In the genomic region with DNA sequence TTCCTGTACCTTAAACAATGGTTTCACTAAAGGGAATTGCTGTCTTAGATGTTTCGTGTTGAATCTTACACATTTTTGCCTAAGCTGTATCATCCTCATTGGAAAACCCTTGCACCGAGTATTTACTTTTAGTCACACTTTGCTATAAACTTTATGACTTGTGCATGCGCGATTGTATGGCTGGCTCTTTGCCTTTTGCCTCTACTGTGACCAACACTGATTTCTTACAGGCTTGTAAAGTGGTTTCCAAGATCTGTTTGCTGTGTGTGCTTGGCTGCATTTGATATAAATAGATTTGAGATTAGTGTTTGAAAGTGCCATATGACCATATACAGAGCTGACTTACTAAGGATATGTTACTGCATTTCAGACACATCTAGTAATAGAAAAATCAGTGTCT, we compare ENCODE assay signal across 11 cellular contexts. TPM values are rescaled to one million over a fixed set of nuclear protein-coding genes. Genes with fewer than 3 reads are reported as not detected.
DNase-seq lines count a peak whose midpoint lies in the region; ATAC-seq and TF ChIP-seq lines count a peak whose summit lies in the region.
"Had no signal": no experiment of that assay in that cellular context is flagged by ENCODE, and none has a peak within 500 bp of the region (broad histone marks: within the 10 kb centered on the region; RNA-seq: fewer than 3 reads in every experiment).

No MANE protein-coding gene starts in this region.

- peak overlapping the region; percentile 33 for H3K27ac Mint-ChIP-seq in stimulated activated naive CD8-positive, alpha-beta T cell treated with anti-CD3 and anti-CD28 coated beads, Interleukin-15, Interleukin-2, amounts not matched to agents 100 ng/mL and 50 ng/mL, for 24 hours
- no peak overlapping the region for H3K27ac Mint-ChIP-seq in stimulated activated naive CD8-positive, alpha-beta T cell treated with anti-CD3 and anti-CD28 coated beads, Interleukin-15, amount 100 ng/mL, for 72 hours

- intact Hi-C loops in left lung (cut with DNase I) (no loop called here), aorta (cut with DNase I) (no loop called here)

- H3K9me3 ChIP-seq in left lung (no peaks in the 10 kb centered on the region), aorta (ENCODE audit: control insufficient read depth, low read length) (no peaks in the 10 kb centered on the region)

- in situ Hi-C loops in astrocyte of the spinal cord (cut with HindIII; ENCODE audit: low sequenced_read_pairs), result no loop called here

- H3K4me3 Mint-ChIP-seq in stimulated activated naive CD8-positive, alpha-beta T cell treated with anti-CD3 and anti-CD28 coated beads, Interleukin-15, Interleukin-2, amounts not matched to agents 100 ng/mL and 50 ng/mL, for 24 hours, result no peak overlapping the region
- no peak overlapping the region for H3K4me3 Mint-ChIP-seq in stimulated activated naive CD8-positive, alpha-beta T cell treated with anti-CD3 and anti-CD28 coated beads, Interleukin-15, amount 100 ng/mL, for 72 hours
- H3K4me3 Mint-ChIP-seq: CD14-positive monocyte had no signal

- no peaks in the 10 kb centered on the region for H3K36me3 ChIP-seq in left lung
- H3K36me3 ChIP-seq in aorta (ENCODE audit: control insufficient read depth in 1 of 2, insufficient read depth in 2 of 2, low read length in 1 of 2), result no peaks in the 10 kb centered on the region

- H3K9me3 Mint-ChIP-seq in stimulated activated naive CD8-positive, alpha-beta T cell treated with anti-CD3 and anti-CD28 coated beads, Interleukin-15, Interleukin-2, amounts not matched to agents 100 ng/mL and 50 ng/mL, for 24 hours, result no peaks in the 10 kb centered on the region
- no peaks in the 10 kb centered on the region for H3K9me3 Mint-ChIP-seq in stimulated activated naive CD8-positive, alpha-beta T cell treated with anti-CD3 and anti-CD28 coated beads, Interleukin-15, amount 100 ng/mL, for 72 hours
- H3K9me3 Mint-ChIP-seq: CD14-positive monocyte had no signal

- H3K4me1 ChIP-seq in left lung (peaks cover 0 to 54% of the 10 kb centered on the region in 2 donors), aorta (ENCODE audit: control insufficient read depth in 1 of 2, insufficient read depth in 2 of 2, low read length in 2 of 2) (peaks cover 9 to 17% of the 10 kb centered on the region in 2 donors)

- peaks cover 8% of the 10 kb centered on the region for H3K36me3 Mint-ChIP-seq in stimulated activated naive CD8-positive, alpha-beta T cell treated with anti-CD3 and anti-CD28 coated beads, Interleukin-15, Interleukin-2, amounts not matched to agents 100 ng/mL and 50 ng/mL, for 24 hours (ENCODE audit: low read depth)

- H3K4me1 Mint-ChIP-seq in stimulated activated naive CD8-positive, alpha-beta T cell treated with anti-CD3 and anti-CD28 coated beads, Interleukin-15, Interleukin-2, amounts not matched to agents 100 ng/mL and 50 ng/mL, for 24 hours (ENCODE audit: low read depth), result peaks cover 72% of the 10 kb centered on the region
- H3K4me1 Mint-ChIP-seq in stimulated activated naive CD8-positive, alpha-beta T cell treated with anti-CD3 and anti-CD28 coated beads, Interleukin-15, amount 100 ng/mL, for 72 hours, result peaks cover 65% of the 10 kb centered on the region

- ATAC-seq in stimulated activated naive CD8-positive, alpha-beta T cell treated with anti-CD3 and anti-CD28 coated beads, Interleukin-15, amount 100 ng/mL, for 72 hours, result no peak
- ATAC-seq in left lung (peak; percentile 41), aorta (ENCODE audit: low FRiP score) (peak; percentile 46), HG03097 (IDR thresholded peaks at IDR 0.05; ENCODE audit: low FRiP score, unreplicated experiment) (no peak)

- H3K4me3 ChIP-seq in astrocyte of the spinal cord (ENCODE audit: low read depth, low read length), result no peak overlapping the region
- no peak overlapping the region for H3K4me3 ChIP-seq in left lung
- no peak overlapping the region for H3K4me3 ChIP-seq in aorta (ENCODE audit: low read length in 2 of 2)

- no peak for TF ChIP-seq CTCF in astrocyte of the spinal cord (IDR thresholded peaks at IDR 0.05; ENCODE audit: low read depth, low read length)
- no peak for TF ChIP-seq CTCF in left lung (IDR thresholded peaks at IDR 0.05)

- H3K27me3 ChIP-seq in left lung (no peaks in the 10 kb centered on the region), aorta (ENCODE audit: control insufficient read depth in 1 of 2, insufficient read depth in 2 of 2, low read length in 1 of 2) (no peaks in the 10 kb centered on the region)

- 5 to 14% methylated on average over 4 of the region's 4 CpGs for WGBS in aorta, 2 donors

- no peaks in the 10 kb centered on the region for H3K27me3 Mint-ChIP-seq in stimulated activated naive CD8-positive, alpha-beta T cell treated with anti-CD3 and anti-CD28 coated beads, Interleukin-15, Interleukin-2, amounts not matched to agents 100 ng/mL and 50 ng/mL, for 24 hours
- H3K27me3 Mint-ChIP-seq in stimulated activated naive CD8-positive, alpha-beta T cell treated with anti-CD3 and anti-CD28 coated beads, Interleukin-15, amount 100 ng/mL, for 72 hours, result no peaks in the 10 kb centered on the region

- no peak for DNase-seq in stimulated activated naive CD8-positive, alpha-beta T cell treated with anti-CD3 and anti-CD28 coated beads, Interleukin-15, amount 100 ng/mL, for 72 hours
- DNase-seq in astrocyte of the spinal cord (ENCODE audit: low read depth, low spot score) (peak; percentile 20), left lung (no peak), aorta (no peak), amygdala (lab: John Stamatoyannopoulos, UW) (no peak), A172 (ENCODE audit: low spot score) (no peak)
- DNase-seq: NCI-H1105, NCI-H748 treated with DMSO at 0.1 percent for 48 hours had no signal

- no peak overlapping the region for H3K27ac ChIP-seq in left lung
- H3K27ac ChIP-seq in aorta (ENCODE audit: low read depth in 1 of 2, low read length in 2 of 2), result peak overlapping the region; percentile 52 to 88

RNA-seq across cellular contexts. Expression of a gene that starts 40.5 kb away (rescaled TPM):
- 10 to 100 TPM; 74.5 to 90.2 TPM for total RNA-seq in left lung
- total RNA-seq in aorta, result 100 to 1,000 TPM; 197 to 418 TPM
- 100 to 1,000 TPM in 1 of 2 donors, 10 to 100 TPM in 1; 85.1 to 445 TPM for polyA plus RNA-seq in aorta
- 21.4 and 23.0 TPM in 2 replicates for total RNA-seq in A172 (2014; rRNA removed; shearing (Covaris generic))

Comparison
In these comparisons a context has a peak if more than half of its experiments do, and no peak if none do; other contexts are left out.
1. ATAC-seq: peak in left lung (single experiment) and aorta (single experiment); none in stimulated activated naive CD8-positive, alpha-beta T cell treated with anti-CD3 and anti-CD28 coated beads, Interleukin-15, amount 100 ng/mL, for 72 hours (single experiment) and HG03097 (single experiment).
2. H3K27ac ChIP-seq: peak in aorta (2 of 2); none in left lung (0 of 2).